ENCODE assay signal across 8 cellular contexts in genomic region chr9:94374176-94375056, GRCh38. TPM values are rescaled to one million over a fixed set of nuclear protein-coding genes. Genes with fewer than 3 reads are reported as not detected.
DNase-seq lines count a peak whose midpoint lies in the region; ATAC-seq and TF ChIP-seq lines count a peak whose summit lies in the region.
"Not testable (repeated sequence)": the region's sequence is repeated elsewhere in the genome, so short reads cannot be mapped to it uniquely, and the experiment has no call there.

No MANE protein-coding gene starts in this region.

- peak overlapping the region; percentile 62; the same call in 1 of the 2 replicates for H3K4me2 ChIP-seq in SK-N-SH
- H3K4me2 ChIP-seq in osteoblast (ENCODE audit: insufficient read depth, low read length): peak overlapping the region; percentile 63

- H3K79me2 ChIP-seq in SK-N-SH (ENCODE audit: insufficient read depth): not testable (repeated sequence)
- peaks cover 10% of the 10 kb centered on the region for H3K79me2 ChIP-seq in osteoblast (ENCODE audit: insufficient read depth, low read length)

- TF ChIP-seq CTCF in GM12864 (IDR thresholded peaks at IDR 0.05; ENCODE audit: low read depth, low read length, missing control alignments); SK-N-SH (IDR thresholded peaks at IDR 0.05); osteoblast (IDR thresholded peaks at IDR 0.05; ENCODE audit: extremely low read depth, low read depth, low read length); thoracic aorta (IDR thresholded peaks at IDR 0.05): not testable (repeated sequence)

- 0% methylated on average over 14 of the region's 106 CpGs for WGBS in SK-N-SH (ENCODE audit: low lambda C conversion rate)

- peak overlapping the region; percentile 61 for H3K4me3 ChIP-seq in GM12864 (ENCODE audit: low read depth, low read length)
- peak overlapping the region; percentile 55 to 57 for H3K4me3 ChIP-seq in SK-N-SH (ENCODE audit: low read depth in 2 of 2, low read length in 1 of 2)
- peak overlapping the region; percentile 59 for H3K4me3 ChIP-seq in osteoblast (ENCODE audit: insufficient read depth, low read length)
- peak overlapping the region; percentile 75 for H3K4me3 ChIP-seq in thoracic aorta

- DNase-seq in GM12864 (ENCODE audit: low read depth) (peak; percentile 74), NCI-H1092 treated with DMSO at 0.1 percent for 48 hours (lab: John Stamatoyannopoulos, UW) (peak; percentile 97), SK-N-SH (peak; percentile 94), glomerular visceral epithelial cell (ENCODE audit: extremely low spot score) (peak; percentile 87), osteoblast (ENCODE audit: insufficient read length, low spot score, missing footprints) (peak; percentile 97), thoracic aorta (ENCODE audit: low spot score) (peak; percentile 63)

- H2AFZ ChIP-seq in SK-N-SH (ENCODE audit: low read depth) (peak overlapping the region; percentile 85), osteoblast (ENCODE audit: low read length) (peak overlapping the region; percentile 53)

- TF ChIP-seq RAD21 in SK-N-SH (IDR thresholded peaks at IDR 0.05; ENCODE audit: low read length): not testable (repeated sequence)

- peak overlapping the region; percentile 88 for H3K27ac Mint-ChIP-seq in activated naive CD4-positive, alpha-beta T cell treated with anti-CD3 and anti-CD28 coated beads, Interleukin-2, amount 50 U/mL, for 24 hours

- H3K4me1 ChIP-seq in SK-N-SH (ENCODE audit: control insufficient read depth in 1 of 2, insufficient read depth in 2 of 2, low read depth in 1 of 2, low read length in 1 of 2); osteoblast (ENCODE audit: insufficient read depth, low read length); thoracic aorta (ENCODE audit: control insufficient read depth in 1 of 2, low read depth in 2 of 2): not testable (repeated sequence)

- not testable (repeated sequence) for H3K9me3 ChIP-seq in SK-N-SH; osteoblast (ENCODE audit: low read depth, low read length); thoracic aorta

- not testable (repeated sequence) for TF ChIP-seq EP300 in SK-N-SH (IDR thresholded peaks at IDR 0.05; ENCODE audit: borderline replicate concordance in 1 of 2, low read depth in 1 of 2, low read length in 1 of 2)

- H3K4me1 Mint-ChIP-seq in activated naive CD4-positive, alpha-beta T cell treated with anti-CD3 and anti-CD28 coated beads, Interleukin-2, amount 50 U/mL, for 24 hours: not testable (repeated sequence)

- H3K4me3 Mint-ChIP-seq in activated naive CD4-positive, alpha-beta T cell treated with anti-CD3 and anti-CD28 coated beads, Interleukin-2, amount 50 U/mL, for 24 hours: peak overlapping the region; percentile 91

- POLR2A ChIA-PET in SK-N-SH (lab: Yijun Ruan, JAX): interaction anchor here (0.6 kb wide), 1 partner anchor 115 kb away, joined by 5 read pairs; the partner anchor contains the start of gene ZNF169

- CTCF ChIA-PET in SK-N-SH (lab: Yijun Ruan, JAX): not testable (repeated sequence)

- not testable (repeated sequence) for H4K20me1 ChIP-seq in SK-N-SH (ENCODE audit: insufficient read depth); osteoblast (ENCODE audit: insufficient read depth, low read length)

- H3K9me2 ChIP-seq in SK-N-SH: not testable (repeated sequence)

- ATAC-seq in HG02642 (IDR thresholded peaks at IDR 0.05; ENCODE audit: poor library complexity, unreplicated experiment): peak; percentile 94
- ATAC-seq in thoracic aorta (ENCODE audit: insufficient number of reproducible peaks, low FRiP score, low read depth): peak; percentile 93

- peak overlapping the region; percentile 44 to 81; a peak in 3 of 4 replicates for H3K27ac ChIP-seq in SK-N-SH (ENCODE audit: low read depth in 2 of 2, low read length in 1 of 2)
- not testable (repeated sequence) for H3K27ac ChIP-seq in osteoblast (ENCODE audit: low read depth, low read length)
- H3K27ac ChIP-seq in thoracic aorta: peak overlapping the region; percentile 50 to 71

- not testable (repeated sequence) for H3F3A ChIP-seq in SK-N-SH (replicated peaks; ENCODE audit: insufficient read depth)

- H3K27me3 Mint-ChIP-seq in activated naive CD4-positive, alpha-beta T cell treated with anti-CD3 and anti-CD28 coated beads, Interleukin-2, amount 50 U/mL, for 24 hours: not testable (repeated sequence)

- peak overlapping the region; percentile 63; the same call in 1 of the 2 replicates for H3K9ac ChIP-seq in SK-N-SH

- H3K9me3 Mint-ChIP-seq in activated naive CD4-positive, alpha-beta T cell treated with anti-CD3 and anti-CD28 coated beads, Interleukin-2, amount 50 U/mL, for 24 hours: not testable (repeated sequence)

- not testable (repeated sequence) for H3K36me3 Mint-ChIP-seq in activated naive CD4-positive, alpha-beta T cell treated with anti-CD3 and anti-CD28 coated beads, Interleukin-2, amount 50 U/mL, for 24 hours

- not testable (repeated sequence) for H3K27me3 ChIP-seq in SK-N-SH (ENCODE audit: insufficient read depth); osteoblast (ENCODE audit: insufficient read depth, low read length); thoracic aorta (replicated peaks; ENCODE audit: insufficient read depth)

- H3K36me3 ChIP-seq in SK-N-SH (replicated peaks in 1 of 2; ENCODE audit: control insufficient read depth in 1 of 2, insufficient read depth in 2 of 2, low read length in 1 of 2); osteoblast (ENCODE audit: insufficient read depth, low read length); thoracic aorta: not testable (repeated sequence)

TF ChIP-seq in SK-N-SH, 30 proteins besides CTCF, POLR2A, EP300 and RAD21:
- TF ChIP-seq GABPA (IDR thresholded peaks at IDR 0.05; ENCODE audit: low read depth) (peak; percentile 83), MAX (IDR thresholded peaks at IDR 0.05; ENCODE audit: low read depth) (0 out of 2 replicates have a peak, but pooled peaks have one; percentile 46), CHD2 (IDR thresholded peaks at IDR 0.05; ENCODE audit: low read length, partially characterized antibody) (peak; percentile 29), MXI1 (IDR thresholded peaks at IDR 0.05; ENCODE audit: low read depth, low read length) (peak; percentile 52; the same call in 1 of the 2 replicates), POLR2AphosphoS5 (IDR thresholded peaks at IDR 0.05; ENCODE audit: low read depth, low read length) (peak; percentile 68; the same call in 1 of the 2 replicates), ELF1 (IDR thresholded peaks at IDR 0.05) (peak; percentile 54)

RNA-seq across cellular contexts. Expression of gene NUTM2F, which starts 46.0 kb away (rescaled TPM):
- polyA plus RNA-seq in SK-N-SH (2012; rRNA removed): not detected in 2 replicates
- polyA plus RNA-seq in SK-N-SH (2012; cell fraction: cytosol; rRNA removed): not detected in 2 replicates
- polyA plus RNA-seq in SK-N-SH (2012; cell fraction: nucleus; rRNA removed): not detected in 2 replicates
- total RNA-seq in osteoblast (not detected in 2 replicates), thoracic aorta (not detected)
